ENCODE assay signal across 1 cellular context in genomic region chr1:229230893-229231753, GRCh38.
TF ChIP-seq lines count a peak whose summit lies in the region.

No MANE protein-coding gene starts in this region.

TF ChIP-seq in SK-N-SH, 30 proteins besides CTCF, POLR2A, EP300 and RAD21 (continued from another document):
- TF ChIP-seq PBX3 (IDR thresholded peaks at IDR 0.05) (no peak), MAX (IDR thresholded peaks at IDR 0.05; ENCODE audit: low read depth) (no peak), ZBTB33 (IDR thresholded peaks at IDR 0.05; ENCODE audit: borderline replicate concordance, low read depth) (no peak), YY1 (IDR thresholded peaks at IDR 0.05; ENCODE audit: low read depth) (no peak)
